9 cellular contexts compared by ENCODE assay signal in the genomic region with DNA sequence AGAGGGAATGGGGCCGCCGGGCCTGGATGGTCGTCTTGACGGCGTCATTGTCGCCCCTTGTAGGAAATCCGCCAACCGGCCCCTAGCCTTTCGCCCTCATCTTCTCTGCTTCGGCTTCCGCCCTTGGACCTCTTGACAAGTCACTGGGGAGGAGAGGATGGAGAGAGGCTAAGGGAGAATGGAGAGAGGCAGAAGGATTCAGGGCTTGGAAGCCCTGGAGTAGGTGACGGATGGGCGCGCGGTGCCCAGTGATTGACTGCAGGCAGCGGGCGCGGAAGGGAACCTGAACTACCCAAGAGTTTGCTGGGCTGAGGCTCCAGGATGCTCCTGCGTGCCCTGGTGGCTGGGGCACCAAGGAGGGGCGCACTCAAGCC. TPM values are rescaled to one million over a fixed set of nuclear protein-coding genes. Genes with fewer than 3 reads are reported as not detected.
A peak's percentile ranks its signal among the peaks of the same experiment; 100 is the strongest.
DNase-seq lines count a peak whose midpoint lies in the region; ATAC-seq and TF ChIP-seq lines count a peak whose summit lies in the region.
"Had no signal": no experiment of that assay in that cellular context is flagged by ENCODE, and none has a peak within 500 bp of the region (broad histone marks: within the 10 kb centered on the region; RNA-seq: fewer than 3 reads in every experiment).

No MANE protein-coding gene starts in this region.

- intact Hi-C loops in dorsolateral prefrontal cortex (cut with DNase I) (no loop called here), mucosa of descending colon (cut with DNase I, micrococcal nuclease) (no loop called here)

- H3K4me3 ChIP-seq in dorsolateral prefrontal cortex: peak overlapping the region; percentile 12 to 73 (median 59)
- no peak overlapping the region for H3K4me3 ChIP-seq in mucosa of descending colon

- H3K36me3 ChIP-seq in mucosa of descending colon (ENCODE audit: low read depth): no peaks in the 10 kb centered on the region

- H3K4me1 ChIP-seq in mucosa of descending colon (ENCODE audit: low read depth): no peaks in the 10 kb centered on the region

- H3K27ac ChIP-seq in dorsolateral prefrontal cortex: peak overlapping the region in 20 of 59 donors; percentile 2 to 65 (median 43)

- POLR2A ChIA-PET in GM10248 (lab: Yijun Ruan, JAX): no interaction called here

- DNase-seq in AG08396 (ENCODE audit: low spot score): peak; percentile 26
- peak; percentile 25 for DNase-seq in HCEC 1CT
- peak in 3 of 10 donors; percentile 4 to 42 (median 40) for DNase-seq in dorsolateral prefrontal cortex
- DNase-seq in mucosa of descending colon: no peak
- no peak for DNase-seq in GF-D8 (lab: John Stamatoyannopoulos, UW)
- DNase-seq in NAMALWA (ENCODE audit: low spot score): no peak
- DNase-seq in GM10248 (ENCODE audit: extremely low spot score): no peak
- DNase-seq in activated naive CD4-positive, alpha-beta T cell treated with anti-CD3 and anti-CD28 coated beads, Interleukin-2, amount 50 U/mL, for 16 hours: no peak
- DNase-seq: NCI-H187 had no signal

- peaks cover 8% of the 10 kb centered on the region for H3K9me3 ChIP-seq in mucosa of descending colon

- TF ChIP-seq CTCF in dorsolateral prefrontal cortex (IDR thresholded peaks at IDR 0.05 in 54 of 56, conservative IDR thresholded peaks at IDR 0.05 in 2 of 56; ENCODE audit: low read depth in 1 of 56, partially characterized antibody in 56 of 56) (no peak), mucosa of descending colon (IDR thresholded peaks at IDR 0.05) (no peak), GM10248 (IDR thresholded peaks at IDR 0.05; ENCODE audit: control extremely low read depth, extremely low read depth, low read depth, missing control alignments) (no peak)

- CTCF ChIA-PET in GM10248 (lab: Yijun Ruan, JAX): no interaction called here

- peak; percentile 7 for ATAC-seq in mucosa of descending colon

- peaks cover 0 to 44% (median 12%) of the 10 kb centered on the region in 45 donors for H3K27me3 ChIP-seq in dorsolateral prefrontal cortex

RNA-seq across cellular contexts. Expression of gene PDE4B, which starts 0.7 kb away (rescaled TPM):
- total RNA-seq in dorsolateral prefrontal cortex (100 to 1,000 TPM in 71 of 120 experiments, 10 to 100 TPM in 49; 62.1 to 245 (median 107) TPM), mucosa of descending colon (1 to 10 TPM; 3.4 to 6.6 (median 4.9) TPM)

Comparison
In these comparisons a context has a peak if more than half of its experiments do, and no peak if none do; other contexts are left out.
1. DNase-seq: peak in AG08396 (single experiment) and HCEC 1CT (single experiment); none in mucosa of descending colon (0 of 3), GF-D8 (single experiment), NAMALWA (single experiment), GM10248 (single experiment) and activated naive CD4-positive, alpha-beta T cell treated with anti-CD3 and anti-CD28 coated beads, Interleukin-2, amount 50 U/mL, for 16 hours (single experiment).
2. RNA of gene PDE4B, which starts 0.7 kb away (total RNA-seq): 62.1 to 245 TPM in dorsolateral prefrontal cortex; 3.4 to 6.6 TPM in mucosa of descending colon; every median in the first group is over 4 times any median in the second.